8 cellular contexts compared by ENCODE assay signal in the genomic region with DNA sequence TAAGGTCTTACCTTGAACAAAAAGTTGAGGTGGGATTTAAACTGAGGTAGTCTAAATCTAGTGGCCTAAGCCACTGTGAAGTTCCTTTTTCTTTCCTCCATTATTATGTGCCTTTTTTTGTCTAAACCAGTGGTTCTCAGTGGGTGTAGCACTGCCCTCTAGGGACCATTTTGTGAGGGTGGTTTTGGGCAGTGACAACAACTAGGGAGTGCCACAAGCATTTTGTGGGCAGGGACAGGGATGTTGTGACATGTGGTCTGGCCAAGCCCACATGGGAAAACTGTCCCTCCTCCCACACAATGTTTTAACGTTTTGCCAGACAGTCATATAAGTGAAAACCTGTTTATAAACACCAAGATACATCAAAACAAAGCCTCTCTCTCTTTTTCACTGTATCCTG.
DNase-seq lines count a peak whose midpoint lies in the region; ATAC-seq, FAIRE-seq and TF ChIP-seq lines count a peak whose summit lies in the region.

No MANE protein-coding gene starts in this region.

- H3K27me3 Mint-ChIP-seq in CD14-positive monocyte (ENCODE audit: low read depth in 3 of 3): peaks cover 0 to 1% (median 0%) of the 10 kb centered on the region in 3 donors
- H3K27me3 Mint-ChIP-seq in CD8-positive, alpha-beta T cell (ENCODE audit: low read depth): no peaks in the 10 kb centered on the region

- no peak for FAIRE-seq in urothelium cell line (lab: Jason Lieb, UNC)

- H3K27ac ChIP-seq in PC-9: no peak overlapping the region
- no peak overlapping the region for H3K27ac ChIP-seq in CD8-positive, alpha-beta T cell (ENCODE audit: low read depth, low read length)

- no peak overlapping the region for H3K4me3 ChIP-seq in PC-9
- H3K4me3 ChIP-seq in CD8-positive, alpha-beta T cell (ENCODE audit: low read depth, low read length): no peak overlapping the region

- peaks cover 0 to 2% (median 0%) of the 10 kb centered on the region in 7 donors for H3K9me3 Mint-ChIP-seq in CD14-positive monocyte
- H3K9me3 Mint-ChIP-seq in CD8-positive, alpha-beta T cell: no peaks in the 10 kb centered on the region

- intact Hi-C loops in CD14-positive monocyte (cut with micrococcal nuclease): no loop called here
- intact Hi-C loops in PC-9 (cut with micrococcal nuclease; ENCODE audit: unreplicated experiment): loop anchor here (5.0 kb wide), 2 partner anchors 1045 to 1095 kb away; no protein-coding TSS in a partner anchor
- intact Hi-C loops in CD8-positive, alpha-beta T cell (cut with DNase I, micrococcal nuclease): no loop called here

- POLR2A ChIA-PET in PC-9 (lab: Charles Lee; ENCODE audit: unreplicated experiment): no interaction called here
- POLR2A ChIA-PET in CD8-positive, alpha-beta T cell (lab: Charles Lee): no interaction called here

- H2AFZ ChIP-seq in PC-9: no peak overlapping the region

- no peak overlapping the region for H3K4me2 ChIP-seq in PC-9

- no peak overlapping the region for H3K27ac Mint-ChIP-seq in CD14-positive monocyte
- H3K27ac Mint-ChIP-seq in CD8-positive, alpha-beta T cell: no peak overlapping the region

- H3K79me2 ChIP-seq in PC-9 (ENCODE audit: low read depth): no peaks in the 10 kb centered on the region

- peaks cover 3% of the 10 kb centered on the region for H3K4me1 Mint-ChIP-seq in CD14-positive monocyte
- no peaks in the 10 kb centered on the region for H3K4me1 Mint-ChIP-seq in CD8-positive, alpha-beta T cell (ENCODE audit: low read depth)

- CTCF ChIA-PET in PC-9 (lab: Charles Lee): no interaction called here
- CTCF ChIA-PET in CD8-positive, alpha-beta T cell (lab: Charles Lee): no interaction called here

- no peak overlapping the region for H3K4me3 Mint-ChIP-seq in CD14-positive monocyte
- no peak overlapping the region for H3K4me3 Mint-ChIP-seq in CD8-positive, alpha-beta T cell

- H3F3A ChIP-seq in PC-9 (ENCODE audit: insufficient read depth, low read depth): no peaks in the 10 kb centered on the region

- no peaks in the 10 kb centered on the region for H3K27me3 ChIP-seq in PC-9 (ENCODE audit: insufficient read depth, low read depth)
- no peaks in the 10 kb centered on the region for H3K27me3 ChIP-seq in CD8-positive, alpha-beta T cell (ENCODE audit: insufficient read depth, low read length)

- DNase-seq in CD14-positive monocyte (ENCODE audit: low spot score) (no peak), PC-9 (peak; percentile 29 to 38), foreskin melanocyte (peak; percentile 57), urothelium cell line (ENCODE audit: low spot score) (peak; percentile 38), C1 segment of cervical spinal cord (lab: John Stamatoyannopoulos, UW) (no peak)
- DNase-seq in CD8-positive, alpha-beta T cell: no peak

- no peaks in the 10 kb centered on the region for H3K36me3 Mint-ChIP-seq in CD14-positive monocyte
- no peaks in the 10 kb centered on the region for H3K36me3 Mint-ChIP-seq in CD8-positive, alpha-beta T cell

- TF ChIP-seq CTCF in CD14-positive monocyte (IDR thresholded peaks at IDR 0.05): peak; percentile 34
- TF ChIP-seq CTCF in PC-9 (conservative IDR thresholded peaks at IDR 0.05): peak; percentile 61
- TF ChIP-seq CTCF in CD8-positive, alpha-beta T cell (IDR thresholded peaks at IDR 0.05): no peak

- no TSS peak for BruUV-seq in PC-9 (replicated peaks; lab: Mats Ljungman, UMichigan)

- ATAC-seq in GM18867 (IDR thresholded peaks at IDR 0.05; ENCODE audit: unreplicated experiment) (peak; percentile 79), HG03378 (IDR thresholded peaks at IDR 0.05; ENCODE audit: unreplicated experiment) (peak; percentile 79)
- no peak for ATAC-seq in CD8-positive, alpha-beta T cell

- H3K4me1 ChIP-seq in PC-9 (replicated peaks; ENCODE audit: insufficient read depth): no peaks in the 10 kb centered on the region
- H3K4me1 ChIP-seq in CD8-positive, alpha-beta T cell (ENCODE audit: insufficient read depth, low read length): no peaks in the 10 kb centered on the region

- no peaks in the 10 kb centered on the region for H3K9me2 ChIP-seq in PC-9 (ENCODE audit: insufficient read depth)

- no peaks in the 10 kb centered on the region for H3K9me3 ChIP-seq in PC-9 (ENCODE audit: insufficient read depth, low read depth)
- H3K9me3 ChIP-seq in CD8-positive, alpha-beta T cell (ENCODE audit: low read length): no peaks in the 10 kb centered on the region

- H3K36me3 ChIP-seq in PC-9 (ENCODE audit: low read depth): no peaks in the 10 kb centered on the region
- H3K36me3 ChIP-seq in CD8-positive, alpha-beta T cell (ENCODE audit: insufficient read depth, low read length): no peaks in the 10 kb centered on the region

- no peaks in the 10 kb centered on the region for H4K20me1 ChIP-seq in PC-9 (ENCODE audit: insufficient read depth)

Comparison
In these comparisons a context has a peak if more than half of its experiments do, and no peak if none do; other contexts are left out.
1. DNase-seq: peak in PC-9 (2 of 2), foreskin melanocyte (single experiment) and urothelium cell line (single experiment); none in CD14-positive monocyte (single experiment), C1 segment of cervical spinal cord (0 of 14) and CD8-positive, alpha-beta T cell (0 of 7).